ENCODE assay signal across 10 cellular contexts in genomic region chr18:24734058-24734457, GRCh38.
DNase-seq lines count a peak whose midpoint lies in the region; ATAC-seq, FAIRE-seq and TF ChIP-seq lines count a peak whose summit lies in the region.
"Had no signal": no experiment of that assay in that cellular context is flagged by ENCODE, and none has a peak within 500 bp of the region (broad histone marks: within the 10 kb centered on the region; RNA-seq: fewer than 3 reads in every experiment).

No MANE protein-coding gene starts in this region.

- intact Hi-C loops in left lung (cut with DNase I): no loop called here
- intact Hi-C loops in lower leg skin (cut with DNase I; ENCODE audit: low total_unique reads): no loop called here

- TF ChIP-seq EP300 in Ishikawa (IDR thresholded peaks at IDR 0.05; ENCODE audit: borderline replicate concordance): no peak

- peak; percentile 81 for FAIRE-seq in TTC549 (lab: Jason Lieb, UNC)
- FAIRE-seq: endometrium had no signal

- TF ChIP-seq CTCF in left lung (IDR thresholded peaks at IDR 0.05) (no peak), lower leg skin (IDR thresholded peaks at IDR 0.05) (no peak)

- H3K36me3 Mint-ChIP-seq in activated naive CD8-positive, alpha-beta T cell treated with anti-CD3 and anti-CD28 coated beads, Interleukin-2, amount 50 U/mL, for 24 hours (ENCODE audit: low read depth): no peaks in the 10 kb centered on the region

- no peaks in the 10 kb centered on the region for H3K9me3 ChIP-seq in left lung
- H3K9me3 ChIP-seq: ovary had no signal

- ATAC-seq in left lung (peak; percentile 23), HG02610 (IDR thresholded peaks at IDR 0.05; ENCODE audit: unreplicated experiment) (no peak)
- no peak for ATAC-seq in activated naive CD8-positive, alpha-beta T cell treated with anti-CD3 and anti-CD28 coated beads, Interleukin-2, amount 50 U/mL, for 24 hours

- H3K4me1 ChIP-seq in left lung: no peaks in the 10 kb centered on the region

- no peaks in the 10 kb centered on the region for H3K36me3 ChIP-seq in left lung
- H3K36me3 ChIP-seq: ovary had no signal

- H3K4me1 Mint-ChIP-seq in activated naive CD8-positive, alpha-beta T cell treated with anti-CD3 and anti-CD28 coated beads, Interleukin-2, amount 50 U/mL, for 24 hours: no peaks in the 10 kb centered on the region

- TF ChIP-seq RAD21 in Ishikawa (IDR thresholded peaks at IDR 0.05; ENCODE audit: low read depth): peak; percentile 54

- H3K4me3 ChIP-seq in left lung: no peak overlapping the region
- H3K4me3 ChIP-seq in lower leg skin (ENCODE audit: low read depth, poor library complexity, severe bottlenecking): no peak overlapping the region
- H3K4me3 ChIP-seq: ovary had no signal

- H3K27me3 ChIP-seq in left lung: no peaks in the 10 kb centered on the region
- H3K27me3 ChIP-seq: ovary had no signal

- WGBS in lower leg skin, 2 donors: 62 to 80% methylated on average over 11 of the region's 11 CpGs

- H3K4me3 Mint-ChIP-seq in activated naive CD8-positive, alpha-beta T cell treated with anti-CD3 and anti-CD28 coated beads, Interleukin-2, amount 50 U/mL, for 24 hours: no peak overlapping the region

- no peak for TF ChIP-seq POLR2A in lower leg skin (IDR thresholded peaks at IDR 0.05)

- H3K9me3 Mint-ChIP-seq in activated naive CD8-positive, alpha-beta T cell treated with anti-CD3 and anti-CD28 coated beads, Interleukin-2, amount 50 U/mL, for 24 hours: no peaks in the 10 kb centered on the region

- H3K27ac Mint-ChIP-seq in activated naive CD8-positive, alpha-beta T cell treated with anti-CD3 and anti-CD28 coated beads, Interleukin-2, amount 50 U/mL, for 24 hours: no peak overlapping the region

- H3K27me3 Mint-ChIP-seq in activated naive CD8-positive, alpha-beta T cell treated with anti-CD3 and anti-CD28 coated beads, Interleukin-2, amount 50 U/mL, for 24 hours: no peaks in the 10 kb centered on the region

- DNase-seq in DMS153 (lab: John Stamatoyannopoulos, UW) (peak; percentile 50), left lung (no peak), activated T-cell treated with anti-CD3 and anti-CD28 coated beads for 4 hours (no peak), lower leg skin (ENCODE audit: low spot score in 2 of 2) (no peak)
- DNase-seq in activated naive CD8-positive, alpha-beta T cell treated with anti-CD3 and anti-CD28 coated beads, Interleukin-2, amount 50 U/mL, for 24 hours: no peak
- DNase-seq: ovary had no signal

- no peak overlapping the region for H3K27ac ChIP-seq in left lung
- H3K27ac ChIP-seq: ovary had no signal

TF ChIP-seq in Ishikawa, 13 proteins besides CTCF, POLR2A, EP300 and RAD21:
- TF ChIP-seq, protein P1, sequence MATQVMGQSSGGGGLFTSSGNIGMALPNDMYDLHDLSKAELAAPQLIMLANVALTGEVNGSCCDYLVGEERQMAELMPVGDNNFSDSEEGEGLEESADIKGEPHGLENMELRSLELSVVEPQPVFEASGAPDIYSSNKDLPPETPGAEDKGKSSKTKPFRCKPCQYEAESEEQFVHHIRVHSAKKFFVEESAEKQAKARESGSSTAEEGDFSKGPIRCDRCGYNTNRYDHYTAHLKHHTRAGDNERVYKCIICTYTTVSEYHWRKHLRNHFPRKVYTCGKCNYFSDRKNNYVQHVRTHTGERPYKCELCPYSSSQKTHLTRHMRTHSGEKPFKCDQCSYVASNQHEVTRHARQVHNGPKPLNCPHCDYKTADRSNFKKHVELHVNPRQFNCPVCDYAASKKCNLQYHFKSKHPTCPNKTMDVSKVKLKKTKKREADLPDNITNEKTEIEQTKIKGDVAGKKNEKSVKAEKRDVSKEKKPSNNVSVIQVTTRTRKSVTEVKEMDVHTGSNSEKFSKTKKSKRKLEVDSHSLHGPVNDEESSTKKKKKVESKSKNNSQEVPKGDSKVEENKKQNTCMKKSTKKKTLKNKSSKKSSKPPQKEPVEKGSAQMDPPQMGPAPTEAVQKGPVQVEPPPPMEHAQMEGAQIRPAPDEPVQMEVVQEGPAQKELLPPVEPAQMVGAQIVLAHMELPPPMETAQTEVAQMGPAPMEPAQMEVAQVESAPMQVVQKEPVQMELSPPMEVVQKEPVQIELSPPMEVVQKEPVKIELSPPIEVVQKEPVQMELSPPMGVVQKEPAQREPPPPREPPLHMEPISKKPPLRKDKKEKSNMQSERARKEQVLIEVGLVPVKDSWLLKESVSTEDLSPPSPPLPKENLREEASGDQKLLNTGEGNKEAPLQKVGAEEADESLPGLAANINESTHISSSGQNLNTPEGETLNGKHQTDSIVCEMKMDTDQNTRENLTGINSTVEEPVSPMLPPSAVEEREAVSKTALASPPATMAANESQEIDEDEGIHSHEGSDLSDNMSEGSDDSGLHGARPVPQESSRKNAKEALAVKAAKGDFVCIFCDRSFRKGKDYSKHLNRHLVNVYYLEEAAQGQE (IDR thresholded peaks at IDR 0.05; ENCODE audit: low read depth): no peak
